Comparison of ENCODE assay signal across 20 cellular contexts in genomic region chr3:42120866-42121265, GRCh38. TPM values are rescaled to one million over a fixed set of nuclear protein-coding genes. Genes with fewer than 3 reads are reported as not detected.
DNase-seq lines count a peak whose midpoint lies in the region; ATAC-seq, FAIRE-seq and TF ChIP-seq lines count a peak whose summit lies in the region.
"Had no signal": no experiment of that assay in that cellular context is flagged by ENCODE, and none has a peak within 500 bp of the region (broad histone marks: within the 10 kb centered on the region; RNA-seq: fewer than 3 reads in every experiment).

No MANE protein-coding gene starts in this region.

- H3K27me3 ChIP-seq in GM12878 (replicated peaks in 1 of 2; ENCODE audit: control insufficient read depth in 2 of 2, insufficient read depth in 2 of 2, low read length in 1 of 2): no peaks in the 10 kb centered on the region
- no peaks in the 10 kb centered on the region for H3K27me3 ChIP-seq in testis
- H3K27me3 ChIP-seq: tibial nerve had no signal

- in situ Hi-C loops in GM12878 (cut with MboI): loop anchor here (5.0 to 25.0 kb wide), 4 partner anchors 106 to 1784 kb away; no protein-coding TSS in a partner anchor

- H3K4me3 ChIP-seq in GM12878: no peak overlapping the region
- no peak overlapping the region for H3K4me3 ChIP-seq in testis
- H3K4me3 ChIP-seq: HAP-1, tibial nerve had no signal

- TF ChIP-seq POLR2A in GM12878 (IDR thresholded peaks at IDR 0.05; ENCODE audit: low read depth, low read length): no peak
- no peak for TF ChIP-seq POLR2A in testis (IDR thresholded peaks at IDR 0.05)

- no peak overlapping the region for H2AFZ ChIP-seq in GM12878 (ENCODE audit: control insufficient read depth, low read depth, low read length)

- no peaks in the 10 kb centered on the region for H3K9me3 Mint-ChIP-seq in stimulated activated memory B cell treated with anti-CD40 and anti-IgM and Interleukin-4, amounts not matched to agents 10 μg/mL and 1 μg/mL and 100 μg/mL, for 72 hours

- H3K4me2 ChIP-seq in GM12878 (ENCODE audit: control insufficient read depth, insufficient read depth): no peak overlapping the region

- H3K36me3 ChIP-seq in GM12878 (ENCODE audit: control insufficient read depth in 2 of 2, insufficient read depth in 2 of 2, low read length in 1 of 2) (peaks cover 0 to 7% of the 10 kb centered on the region in 2 experiments; a peak in 2 of 4 replicates), testis (ENCODE audit: low read depth, missing control alignments) (no peaks in the 10 kb centered on the region)
- H3K36me3 ChIP-seq: HAP-1 had no signal

- DNase-seq in NCI-H2029 (lab: John Stamatoyannopoulos, UW) (peak; percentile 12), NCI-H2029 treated with DMSO at 0.1 percent for 48 hours (lab: John Stamatoyannopoulos, UW) (no peak), GM12878 (ENCODE audit: low read depth, low spot score) (no peak), kidney glomerular epithelial cell (lab: John Stamatoyannopoulos, UW) (peak; percentile 29), testis (no peak)
- no peak for DNase-seq in NK-92 treated with Interleukin-12 subunit alpha and Interleukin-12 subunit beta, amount 100 ng/mL, for 24 hours (lab: John Stamatoyannopoulos, UW)
- DNase-seq: 8988T; activated CD8-positive, alpha-beta memory T cell treated with anti-CD3 and anti-CD28 coated beads, Interleukin-2, amount 10 ng/mL, durations not matched to agents 7 days and 5 days; activated naive CD4-positive, alpha-beta T cell treated with anti-CD3 and anti-CD28 coated beads, Interleukin-2, amount 50 U/mL, for 16 hours; effector memory CD4-positive, alpha-beta T cell; EL; midbrain; stimulated activated CD4-positive, alpha-beta T cell treated with anti-CD3 and anti-CD28 coated beads, Interleukin-4, amount 100 ng/mL, for 1 hour; stimulated activated CD8-positive, alpha-beta memory T cell treated with anti-CD3 and anti-CD28 coated beads, Interleukin-4, amount 100 ng/mL, for 48 hours had no signal

- no peaks in the 10 kb centered on the region for H3K27me3 Mint-ChIP-seq in stimulated activated memory B cell treated with anti-CD40 and anti-IgM and Interleukin-4, amounts not matched to agents 10 μg/mL and 1 μg/mL and 100 μg/mL, for 72 hours
- H3K27me3 Mint-ChIP-seq: activated CD8-positive, alpha-beta memory T cell treated with anti-CD3 and anti-CD28 coated beads, Interleukin-2, amount 10 ng/mL, durations not matched to agents 7 days and 5 days had no signal

- CTCF ChIA-PET in GM12878 (lab: Yijun Ruan, JAX): interaction anchor here (1.2 to 7.6 kb wide), 8 partner anchors 21 to 323 kb away, joined by 5 to 159 read pairs (median 11); no protein-coding TSS in a partner anchor

- WGBS in GM12878 (ENCODE audit: insufficient coverage, insufficient replicate concordance, low lambda C conversion rate, missing lambda C conversion rate): 83% methylated on average over 3 of the region's 3 CpGs
- WGBS in testis, 2 donors: 82 to 87% methylated on average over 3 of the region's 3 CpGs

- TF ChIP-seq EP300 in GM12878 (IDR thresholded peaks at IDR 0.05; ENCODE audit: borderline replicate concordance in 1 of 2, control insufficient read depth in 1 of 2, low read depth in 2 of 2, low read length in 2 of 2): no peak

- H3K27ac ChIP-seq in GM12878 (ENCODE audit: control insufficient read depth, insufficient read depth) (peak overlapping the region; percentile 21), testis (no peak overlapping the region)
- H3K27ac ChIP-seq: C4-2B, tibial nerve had no signal

- TF ChIP-seq RAD21 in GM12878 (IDR thresholded peaks at IDR 0.05; ENCODE audit: insufficient read depth, low read depth, low read length): no peak

- no peaks in the 10 kb centered on the region for H4K20me1 ChIP-seq in GM12878 (ENCODE audit: control insufficient read depth, insufficient read depth)

- intact Hi-C loops in GM12878 (cut with micrococcal nuclease; ENCODE audit: unreplicated experiment) (no loop called here), testis (cut with DNase I; ENCODE audit: low total_unique reads) (no loop called here)

- RAD21 ChIA-PET in GM12878 (lab: Charles Lee; ENCODE audit: unreplicated experiment): interaction anchor here (0.7 to 5.8 kb wide), 3 partner anchors 55 to 75 kb away, joined by 3 to 64 read pairs (median 4); no protein-coding TSS in a partner anchor

- SMC1A ChIA-PET in GM12878 (lab: Charles Lee; ENCODE audit: uncharacterized antibody, unreplicated experiment): interaction anchor here (0.6 to 7.7 kb wide), 8 partner anchors 23 to 323 kb away, joined by 3 to 105 read pairs (median 7); no protein-coding TSS in a partner anchor

- no TSS peak for BruUV-seq in GM12878 (replicated peaks; lab: Mats Ljungman, UMichigan)

- no peak for ATAC-seq in GM12878
- no peak for ATAC-seq in stimulated activated memory B cell treated with anti-CD40 and anti-IgM and Interleukin-4, amounts not matched to agents 10 μg/mL and 1 μg/mL and 100 μg/mL, for 72 hours
- no peak for ATAC-seq in GM19455 (IDR thresholded peaks at IDR 0.05; ENCODE audit: unreplicated experiment)
- ATAC-seq: activated CD4-positive, CD25-positive, alpha-beta regulatory T cell treated with anti-CD3 and anti-CD28 coated beads, Interleukin-2, amount 50 U/mL, for 24 hours; activated CD8-positive, alpha-beta memory T cell treated with anti-CD3 and anti-CD28 coated beads, Interleukin-2, amount 10 ng/mL, durations not matched to agents 7 days and 5 days had no signal

- POLR2A ChIA-PET in GM12878 (lab: Charles Lee): interaction anchor here (0.7 to 2.0 kb wide), 3 partner anchors 71 to 108 kb away, joined by 4 to 5 read pairs (median 4); no protein-coding TSS in a partner anchor

- no peak for FAIRE-seq in GM12878 (lab: Jason Lieb, UNC)

- no peak overlapping the region for H3K9ac ChIP-seq in GM12878 (ENCODE audit: control insufficient read depth, insufficient read depth, low read length)

- peaks cover 80% of the 10 kb centered on the region for H3K4me1 Mint-ChIP-seq in stimulated activated memory B cell treated with anti-CD40 and anti-IgM and Interleukin-4, amounts not matched to agents 10 μg/mL and 1 μg/mL and 100 μg/mL, for 72 hours

- no peak overlapping the region for H3K4me3 Mint-ChIP-seq in stimulated activated memory B cell treated with anti-CD40 and anti-IgM and Interleukin-4, amounts not matched to agents 10 μg/mL and 1 μg/mL and 100 μg/mL, for 72 hours
- H3K4me3 Mint-ChIP-seq: activated CD8-positive, alpha-beta memory T cell treated with anti-CD3 and anti-CD28 coated beads, Interleukin-2, amount 10 ng/mL, durations not matched to agents 7 days and 5 days had no signal

- H3K9me3 ChIP-seq in GM12878 (replicated peaks; ENCODE audit: control insufficient read depth, insufficient read depth, low read length) (no peaks in the 10 kb centered on the region), testis (no peaks in the 10 kb centered on the region)
- H3K9me3 ChIP-seq: HAP-1, tibial nerve had no signal

- TF ChIP-seq CTCF in GM12878 (IDR thresholded peaks at IDR 0.05 in 2 of 3, conservative IDR thresholded peaks at IDR 0.05 in 1 of 3; ENCODE audit: control insufficient read depth in 2 of 3, extremely low read depth in 1 of 3, insufficient read depth in 1 of 3, low read depth in 3 of 3, low read length in 3 of 3) (no peak), testis (IDR thresholded peaks at IDR 0.05) (no peak)

- peaks cover 40% of the 10 kb centered on the region for H3K36me3 Mint-ChIP-seq in stimulated activated memory B cell treated with anti-CD40 and anti-IgM and Interleukin-4, amounts not matched to agents 10 μg/mL and 1 μg/mL and 100 μg/mL, for 72 hours

- H3K4me1 ChIP-seq in GM12878 (ENCODE audit: control insufficient read depth, insufficient read depth, low read length) (peaks cover 52% of the 10 kb centered on the region), testis (peaks cover 24% of the 10 kb centered on the region)
- H3K4me1 ChIP-seq: HAP-1 had no signal

- peaks cover 36% of the 10 kb centered on the region for H3K79me2 ChIP-seq in GM12878 (ENCODE audit: control insufficient read depth, insufficient read depth, low read length)

- H3K27ac Mint-ChIP-seq in stimulated activated memory B cell treated with anti-CD40 and anti-IgM and Interleukin-4, amounts not matched to agents 10 μg/mL and 1 μg/mL and 100 μg/mL, for 72 hours: peak overlapping the region; percentile 70
- H3K27ac Mint-ChIP-seq: activated CD8-positive, alpha-beta memory T cell treated with anti-CD3 and anti-CD28 coated beads, Interleukin-2, amount 10 ng/mL, durations not matched to agents 7 days and 5 days had no signal

TF ChIP-seq in GM12878, 131 proteins besides CTCF, POLR2A, EP300 and RAD21 (continues in another document):
- TF ChIP-seq CREM (IDR thresholded peaks at IDR 0.05; ENCODE audit: low read depth): no peak
- no peak for TF ChIP-seq TBL1XR1 (IDR thresholded peaks at IDR 0.05; ENCODE audit: low read depth, low read length)
- TF ChIP-seq TCF3 (IDR thresholded peaks at IDR 0.05; ENCODE audit: borderline replicate concordance, insufficient read depth, low read depth, low read length): 0 out of 2 replicates have a peak, but pooled peaks have one; percentile 16
- TF ChIP-seq RUNX3 (IDR thresholded peaks at IDR 0.05; ENCODE audit: low read length): 0 out of 2 replicates have a peak, but pooled peaks have one; percentile 9
- no peak for TF ChIP-seq ZNF217 (IDR thresholded peaks at IDR 0.05)
- no peak for TF ChIP-seq BHLHE40 (IDR thresholded peaks at IDR 0.05; ENCODE audit: borderline replicate concordance in 1 of 2, low read depth in 2 of 2, low read length in 1 of 2)
- TF ChIP-seq ZNF274 (IDR thresholded peaks at IDR 0.05; ENCODE audit: insufficient read depth, insufficient read length): no peak
- 0 out of 2 replicates have a peak, but pooled peaks have one; percentile 16 for TF ChIP-seq IKZF1 (conservative IDR thresholded peaks at IDR 0.05)

RNA-seq across cellular contexts. Expression of gene TRAK1, which starts 29.7 kb away (rescaled TPM):
- total RNA-seq in GM12878 (2013; cell fraction: nucleolus; rRNA removed): 76.4 and 80.8 TPM in 2 replicates
- total RNA-seq in GM12878 (2014; rRNA removed): 29.4 and 32.0 TPM in 2 replicates
- total RNA-seq in GM12878 (2014; rRNA removed; fragmentation: Illumina TruSeq; extraction: Trizol): 20.6 and 22.2 TPM in 2 replicates
- 43.1 and 46.2 TPM in 2 replicates for total RNA-seq in GM12878 (2021)
- 15.1 TPM for polyA plus RNA-seq in GM12878 (2011; ENCODE audit: low read depth)
- 18.7 and 25.2 TPM in 2 replicates for polyA plus RNA-seq in GM12878 (2011; rRNA removed)
- 22.7 and 26.2 TPM in 2 replicates for polyA plus RNA-seq in GM12878 (2011; cell fraction: cytosol; rRNA removed)
- 49.2 and 51.0 TPM in 2 replicates for polyA plus RNA-seq in GM12878 (2011; cell fraction: nucleus; rRNA removed)
- 23.0 and 27.8 TPM in 2 replicates for polyA plus RNA-seq in GM12878 (2012)
- polyA plus RNA-seq in GM12878 (2014; fragmentation: Illumina TruSeq; extraction: Trizol): 23.9 and 28.3 TPM in 2 replicates
- 1 to 10 TPM; 6.6 to 6.7 TPM for polyA plus RNA-seq in GM12878 (2014; fragmentation: Nextera tagmentation; extraction: Ambion mirVana)
- 32.1 and 32.3 TPM in 2 replicates for polyA plus RNA-seq in GM12878 (2014; rRNA removed)
- polyA plus RNA-seq in GM12878 (2016; fragmentation: Nextera tagmentation; extraction: Ambion mirVana): 1 to 10 TPM; 7.2 to 9.8 TPM
- 44.9 and 47.8 TPM in 2 replicates for polyA minus RNA-seq in GM12878 (2011; rRNA and poly(A)+ RNA removed)
- polyA minus RNA-seq in GM12878 (2011; cell fraction: cytosol; rRNA and poly(A)+ RNA removed): 14.8 and 17.8 TPM in 2 replicates
- 40.6 and 63.4 TPM in 2 replicates for polyA minus RNA-seq in GM12878 (2011; cell fraction: nucleus; rRNA and poly(A)+ RNA removed)
- total RNA-seq in testis: 10 to 100 TPM; 94.1 to 95.9 TPM
- polyA plus RNA-seq in testis (ENCODE audit: insufficient read depth, low read depth, low replicate concordance): 32.0 TPM

Comparison
In these comparisons a context has a peak if more than half of its experiments do, and no peak if none do; other contexts are left out.
1. DNase-seq: peak in NCI-H2029 (single experiment) and kidney glomerular epithelial cell (single experiment); none in NCI-H2029 treated with DMSO at 0.1 percent for 48 hours (single experiment), GM12878 (single experiment), NK-92 treated with Interleukin-12 subunit alpha and Interleukin-12 subunit beta, amount 100 ng/mL, for 24 hours (single experiment) and testis (single experiment).